ENCODE assay signal across 1 cellular context in the genomic region with DNA sequence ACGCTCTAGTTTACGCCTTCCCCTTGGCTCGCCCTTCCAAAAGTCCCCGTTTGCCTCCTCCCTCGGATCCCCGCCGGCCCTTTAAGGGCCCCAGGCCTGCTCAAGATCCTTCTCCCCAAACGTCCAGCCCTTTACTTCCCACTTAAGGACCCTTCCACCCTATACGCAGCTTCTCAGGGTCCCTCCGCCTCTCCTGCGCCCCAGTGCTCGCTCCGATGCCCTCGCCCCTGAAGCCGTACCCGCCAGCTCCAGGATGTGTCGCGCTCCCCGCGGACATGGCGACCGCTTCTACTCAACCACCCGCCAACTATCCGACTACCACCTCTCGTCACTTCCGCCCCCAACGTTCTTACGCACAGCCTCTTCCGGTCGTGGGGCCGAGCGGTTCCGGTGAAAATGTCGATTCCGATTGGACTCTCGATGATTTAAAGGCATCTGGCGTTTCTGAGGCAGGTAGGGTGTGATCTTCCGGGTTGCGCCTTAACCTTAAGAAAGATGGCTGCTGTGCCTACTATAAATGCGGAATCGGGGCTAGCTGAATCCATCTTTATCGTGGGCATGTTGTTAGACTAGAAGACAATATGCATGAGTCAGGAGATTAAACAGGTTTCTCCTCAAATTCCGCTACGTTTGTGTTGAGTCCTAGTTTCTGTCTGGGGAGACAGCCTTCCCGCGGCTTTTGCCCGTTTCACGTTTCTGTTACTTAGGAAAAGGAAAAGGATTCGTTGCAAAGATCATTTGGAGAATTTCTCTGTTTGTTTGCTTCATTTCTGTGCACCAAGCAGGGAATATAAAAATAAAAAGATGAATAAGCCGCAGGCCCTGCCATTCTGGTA.
A peak's percentile ranks its signal among the peaks of the same experiment; 100 is the strongest.
TF ChIP-seq lines count a peak whose summit lies in the region.

A gene (minus strand): TSS at position 317 of the 836 bp plus-strand sequence. CDS start 40 bp downstream, at position 277.

TF ChIP-seq in HepG2, 621 proteins besides CTCF, POLR2A, EP300 and RAD21 (continued from another document and continues in another):
- TF ChIP-seq, protein P1, sequence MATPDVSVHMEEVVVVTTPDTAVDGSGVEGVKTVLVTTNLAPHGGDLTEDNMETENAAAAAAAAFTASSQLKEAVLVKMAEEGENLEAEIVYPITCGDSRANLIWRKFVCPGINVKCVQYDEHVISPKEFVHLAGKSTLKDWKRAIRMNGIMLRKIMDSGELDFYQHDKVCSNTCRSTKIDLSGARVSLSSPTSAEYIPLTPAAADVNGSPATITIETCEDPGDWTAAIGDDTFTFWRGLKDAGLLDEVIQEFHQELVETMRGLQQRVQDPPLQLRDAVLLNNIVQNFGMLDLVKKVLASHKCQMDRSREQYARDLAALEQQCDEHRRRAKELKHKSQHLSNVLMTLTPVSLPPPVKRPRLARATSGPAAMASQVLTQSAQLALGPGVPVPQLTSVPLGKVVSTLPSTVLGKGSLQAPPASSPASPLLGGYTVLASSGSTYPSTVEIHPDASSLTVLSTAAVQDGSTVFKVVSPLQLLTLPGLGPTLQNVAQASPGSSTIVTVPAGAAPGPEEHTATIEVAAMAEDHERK (CRISPR knock-in tag; IDR thresholded peaks at IDR 0.05; ENCODE audit: low read depth): peak; percentile 96
- TF ChIP-seq RAD51 (IDR thresholded peaks at IDR 0.05; ENCODE audit: borderline replicate concordance): no peak
- TF ChIP-seq HOXA9 (CRISPR knock-in tag; IDR thresholded peaks at IDR 0.05; ENCODE audit: borderline replicate concordance): peak; percentile 100
- peak; percentile 55; the same call in 1 of the 2 replicates for TF ChIP-seq NFKB2 (CRISPR knock-in tag; IDR thresholded peaks at IDR 0.05; ENCODE audit: borderline replicate concordance)
- TF ChIP-seq KDM4B (CRISPR knock-in tag; IDR thresholded peaks at IDR 0.05): no peak; the same call in none of the 2 replicates
- TF ChIP-seq ZNF350 (CRISPR knock-in tag; IDR thresholded peaks at IDR 0.05; ENCODE audit: borderline replicate concordance, low read depth): peak; percentile 52; the same call in 1 of the 2 replicates
- TF ChIP-seq, protein P2, sequence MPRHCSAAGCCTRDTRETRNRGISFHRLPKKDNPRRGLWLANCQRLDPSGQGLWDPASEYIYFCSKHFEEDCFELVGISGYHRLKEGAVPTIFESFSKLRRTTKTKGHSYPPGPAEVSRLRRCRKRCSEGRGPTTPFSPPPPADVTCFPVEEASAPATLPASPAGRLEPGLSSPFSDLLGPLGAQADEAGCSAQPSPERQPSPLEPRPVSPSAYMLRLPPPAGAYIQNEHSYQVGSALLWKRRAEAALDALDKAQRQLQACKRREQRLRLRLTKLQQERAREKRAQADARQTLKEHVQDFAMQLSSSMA (CRISPR knock-in tag; IDR thresholded peaks at IDR 0.05): 0 out of 2 replicates have a peak, but pooled peaks have one; percentile 68
- no peak for TF ChIP-seq ZNF75D (CRISPR knock-in tag; IDR thresholded peaks at IDR 0.05; ENCODE audit: borderline replicate concordance)
- TF ChIP-seq HES4 (CRISPR knock-in tag; IDR thresholded peaks at IDR 0.05; ENCODE audit: borderline replicate concordance): 0 out of 2 replicates have a peak, but pooled peaks have one; percentile 25
- TF ChIP-seq ZNF232 (CRISPR knock-in tag; IDR thresholded peaks at IDR 0.05; ENCODE audit: borderline replicate concordance): peak; percentile 40; the same call in 1 of the 2 replicates
- no peak for TF ChIP-seq ZNF263 (CRISPR knock-in tag; IDR thresholded peaks at IDR 0.05)
- no peak for TF ChIP-seq DNMT1 (CRISPR knock-in tag; IDR thresholded peaks at IDR 0.05)
- no peak for TF ChIP-seq ZKSCAN1 (IDR thresholded peaks at IDR 0.05; ENCODE audit: low read length)
- TF ChIP-seq MXD4 (CRISPR knock-in tag; IDR thresholded peaks at IDR 0.05): peak; percentile 40; the same call in 1 of the 2 replicates
- peak; percentile 61 for TF ChIP-seq NFRKB (IDR thresholded peaks at IDR 0.05)
- TF ChIP-seq ZBTB20 (CRISPR knock-in tag; IDR thresholded peaks at IDR 0.05; ENCODE audit: borderline replicate concordance, low read depth): no peak
- no peak for TF ChIP-seq ZBTB8A (CRISPR knock-in tag; IDR thresholded peaks at IDR 0.05; ENCODE audit: borderline replicate concordance, low read depth)
- no peak for TF ChIP-seq MBD4 (IDR thresholded peaks at IDR 0.05; ENCODE audit: borderline replicate concordance, low read length)
- TF ChIP-seq ZNF563 (CRISPR knock-in tag; IDR thresholded peaks at IDR 0.05): peak; percentile 75; the same call in 1 of the 2 replicates
- TF ChIP-seq, protein P3, sequence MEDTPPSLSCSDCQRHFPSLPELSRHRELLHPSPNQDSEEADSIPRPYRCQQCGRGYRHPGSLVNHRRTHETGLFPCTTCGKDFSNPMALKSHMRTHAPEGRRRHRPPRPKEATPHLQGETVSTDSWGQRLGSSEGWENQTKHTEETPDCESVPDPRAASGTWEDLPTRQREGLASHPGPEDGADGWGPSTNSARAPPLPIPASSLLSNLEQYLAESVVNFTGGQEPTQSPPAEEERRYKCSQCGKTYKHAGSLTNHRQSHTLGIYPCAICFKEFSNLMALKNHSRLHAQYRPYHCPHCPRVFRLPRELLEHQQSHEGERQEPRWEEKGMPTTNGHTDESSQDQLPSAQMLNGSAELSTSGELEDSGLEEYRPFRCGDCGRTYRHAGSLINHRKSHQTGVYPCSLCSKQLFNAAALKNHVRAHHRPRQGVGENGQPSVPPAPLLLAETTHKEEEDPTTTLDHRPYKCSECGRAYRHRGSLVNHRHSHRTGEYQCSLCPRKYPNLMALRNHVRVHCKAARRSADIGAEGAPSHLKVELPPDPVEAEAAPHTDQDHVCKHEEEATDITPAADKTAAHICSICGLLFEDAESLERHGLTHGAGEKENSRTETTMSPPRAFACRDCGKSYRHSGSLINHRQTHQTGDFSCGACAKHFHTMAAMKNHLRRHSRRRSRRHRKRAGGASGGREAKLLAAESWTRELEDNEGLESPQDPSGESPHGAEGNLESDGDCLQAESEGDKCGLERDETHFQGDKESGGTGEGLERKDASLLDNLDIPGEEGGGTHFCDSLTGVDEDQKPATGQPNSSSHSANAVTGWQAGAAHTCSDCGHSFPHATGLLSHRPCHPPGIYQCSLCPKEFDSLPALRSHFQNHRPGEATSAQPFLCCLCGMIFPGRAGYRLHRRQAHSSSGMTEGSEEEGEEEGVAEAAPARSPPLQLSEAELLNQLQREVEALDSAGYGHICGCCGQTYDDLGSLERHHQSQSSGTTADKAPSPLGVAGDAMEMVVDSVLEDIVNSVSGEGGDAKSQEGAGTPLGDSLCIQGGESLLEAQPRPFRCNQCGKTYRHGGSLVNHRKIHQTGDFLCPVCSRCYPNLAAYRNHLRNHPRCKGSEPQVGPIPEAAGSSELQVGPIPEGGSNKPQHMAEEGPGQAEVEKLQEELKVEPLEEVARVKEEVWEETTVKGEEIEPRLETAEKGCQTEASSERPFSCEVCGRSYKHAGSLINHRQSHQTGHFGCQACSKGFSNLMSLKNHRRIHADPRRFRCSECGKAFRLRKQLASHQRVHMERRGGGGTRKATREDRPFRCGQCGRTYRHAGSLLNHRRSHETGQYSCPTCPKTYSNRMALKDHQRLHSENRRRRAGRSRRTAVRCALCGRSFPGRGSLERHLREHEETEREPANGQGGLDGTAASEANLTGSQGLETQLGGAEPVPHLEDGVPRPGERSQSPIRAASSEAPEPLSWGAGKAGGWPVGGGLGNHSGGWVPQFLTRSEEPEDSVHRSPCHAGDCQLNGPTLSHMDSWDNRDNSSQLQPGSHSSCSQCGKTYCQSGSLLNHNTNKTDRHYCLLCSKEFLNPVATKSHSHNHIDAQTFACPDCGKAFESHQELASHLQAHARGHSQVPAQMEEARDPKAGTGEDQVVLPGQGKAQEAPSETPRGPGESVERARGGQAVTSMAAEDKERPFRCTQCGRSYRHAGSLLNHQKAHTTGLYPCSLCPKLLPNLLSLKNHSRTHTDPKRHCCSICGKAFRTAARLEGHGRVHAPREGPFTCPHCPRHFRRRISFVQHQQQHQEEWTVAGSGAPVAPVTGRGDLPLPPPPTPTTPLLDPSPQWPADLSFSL (CRISPR knock-in tag; IDR thresholded peaks at IDR 0.05): no peak
- TF ChIP-seq ZNF121 (CRISPR knock-in tag; IDR thresholded peaks at IDR 0.05): no peak
- TF ChIP-seq GABPA (IDR thresholded peaks at IDR 0.05; ENCODE audit: low read depth, low read length): peak; percentile 97
- TF ChIP-seq GABPA (CRISPR knock-in tag; IDR thresholded peaks at IDR 0.05; ENCODE audit: low read depth): peak; percentile 100
- peak; percentile 71 for TF ChIP-seq HCFC1 (IDR thresholded peaks at IDR 0.05; ENCODE audit: low read depth, low read length)
- TF ChIP-seq, protein P4, sequence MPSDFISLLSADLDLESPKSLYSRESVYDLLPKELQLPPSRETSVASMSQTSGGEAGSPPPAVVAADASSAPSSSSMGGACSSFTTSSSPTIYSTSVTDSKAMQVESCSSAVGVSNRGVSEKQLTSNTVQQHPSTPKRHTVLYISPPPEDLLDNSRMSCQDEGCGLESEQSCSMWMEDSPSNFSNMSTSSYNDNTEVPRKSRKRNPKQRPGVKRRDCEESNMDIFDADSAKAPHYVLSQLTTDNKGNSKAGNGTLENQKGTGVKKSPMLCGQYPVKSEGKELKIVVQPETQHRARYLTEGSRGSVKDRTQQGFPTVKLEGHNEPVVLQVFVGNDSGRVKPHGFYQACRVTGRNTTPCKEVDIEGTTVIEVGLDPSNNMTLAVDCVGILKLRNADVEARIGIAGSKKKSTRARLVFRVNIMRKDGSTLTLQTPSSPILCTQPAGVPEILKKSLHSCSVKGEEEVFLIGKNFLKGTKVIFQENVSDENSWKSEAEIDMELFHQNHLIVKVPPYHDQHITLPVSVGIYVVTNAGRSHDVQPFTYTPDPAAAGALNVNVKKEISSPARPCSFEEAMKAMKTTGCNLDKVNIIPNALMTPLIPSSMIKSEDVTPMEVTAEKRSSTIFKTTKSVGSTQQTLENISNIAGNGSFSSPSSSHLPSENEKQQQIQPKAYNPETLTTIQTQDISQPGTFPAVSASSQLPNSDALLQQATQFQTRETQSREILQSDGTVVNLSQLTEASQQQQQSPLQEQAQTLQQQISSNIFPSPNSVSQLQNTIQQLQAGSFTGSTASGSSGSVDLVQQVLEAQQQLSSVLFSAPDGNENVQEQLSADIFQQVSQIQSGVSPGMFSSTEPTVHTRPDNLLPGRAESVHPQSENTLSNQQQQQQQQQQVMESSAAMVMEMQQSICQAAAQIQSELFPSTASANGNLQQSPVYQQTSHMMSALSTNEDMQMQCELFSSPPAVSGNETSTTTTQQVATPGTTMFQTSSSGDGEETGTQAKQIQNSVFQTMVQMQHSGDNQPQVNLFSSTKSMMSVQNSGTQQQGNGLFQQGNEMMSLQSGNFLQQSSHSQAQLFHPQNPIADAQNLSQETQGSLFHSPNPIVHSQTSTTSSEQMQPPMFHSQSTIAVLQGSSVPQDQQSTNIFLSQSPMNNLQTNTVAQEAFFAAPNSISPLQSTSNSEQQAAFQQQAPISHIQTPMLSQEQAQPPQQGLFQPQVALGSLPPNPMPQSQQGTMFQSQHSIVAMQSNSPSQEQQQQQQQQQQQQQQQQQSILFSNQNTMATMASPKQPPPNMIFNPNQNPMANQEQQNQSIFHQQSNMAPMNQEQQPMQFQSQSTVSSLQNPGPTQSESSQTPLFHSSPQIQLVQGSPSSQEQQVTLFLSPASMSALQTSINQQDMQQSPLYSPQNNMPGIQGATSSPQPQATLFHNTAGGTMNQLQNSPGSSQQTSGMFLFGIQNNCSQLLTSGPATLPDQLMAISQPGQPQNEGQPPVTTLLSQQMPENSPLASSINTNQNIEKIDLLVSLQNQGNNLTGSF (CRISPR knock-in tag; IDR thresholded peaks at IDR 0.05): 0 out of 2 replicates have a peak, but pooled peaks have one; percentile 56
- no peak for TF ChIP-seq ZFP82 (CRISPR knock-in tag; IDR thresholded peaks at IDR 0.05; ENCODE audit: borderline replicate concordance)
- TF ChIP-seq, protein P5, sequence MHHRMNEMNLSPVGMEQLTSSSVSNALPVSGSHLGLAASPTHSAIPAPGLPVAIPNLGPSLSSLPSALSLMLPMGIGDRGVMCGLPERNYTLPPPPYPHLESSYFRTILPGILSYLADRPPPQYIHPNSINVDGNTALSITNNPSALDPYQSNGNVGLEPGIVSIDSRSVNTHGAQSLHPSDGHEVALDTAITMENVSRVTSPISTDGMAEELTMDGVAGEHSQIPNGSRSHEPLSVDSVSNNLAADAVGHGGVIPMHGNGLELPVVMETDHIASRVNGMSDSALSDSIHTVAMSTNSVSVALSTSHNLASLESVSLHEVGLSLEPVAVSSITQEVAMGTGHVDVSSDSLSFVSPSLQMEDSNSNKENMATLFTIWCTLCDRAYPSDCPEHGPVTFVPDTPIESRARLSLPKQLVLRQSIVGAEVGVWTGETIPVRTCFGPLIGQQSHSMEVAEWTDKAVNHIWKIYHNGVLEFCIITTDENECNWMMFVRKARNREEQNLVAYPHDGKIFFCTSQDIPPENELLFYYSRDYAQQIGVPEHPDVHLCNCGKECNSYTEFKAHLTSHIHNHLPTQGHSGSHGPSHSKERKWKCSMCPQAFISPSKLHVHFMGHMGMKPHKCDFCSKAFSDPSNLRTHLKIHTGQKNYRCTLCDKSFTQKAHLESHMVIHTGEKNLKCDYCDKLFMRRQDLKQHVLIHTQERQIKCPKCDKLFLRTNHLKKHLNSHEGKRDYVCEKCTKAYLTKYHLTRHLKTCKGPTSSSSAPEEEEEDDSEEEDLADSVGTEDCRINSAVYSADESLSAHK (CRISPR knock-in tag; IDR thresholded peaks at IDR 0.05; ENCODE audit: borderline replicate concordance): no peak; the same call in 1 of the 2 replicates
- TF ChIP-seq ZFP36L1 (CRISPR knock-in tag; IDR thresholded peaks at IDR 0.05): 0 out of 2 replicates have a peak, but pooled peaks have one; percentile 54
- no peak for TF ChIP-seq ZNF326 (CRISPR knock-in tag; IDR thresholded peaks at IDR 0.05; ENCODE audit: borderline replicate concordance)
- no peak for TF ChIP-seq ZNF460 (CRISPR knock-in tag; IDR thresholded peaks at IDR 0.05; ENCODE audit: borderline replicate concordance)
- TF ChIP-seq KLF13 (CRISPR knock-in tag; IDR thresholded peaks at IDR 0.05): no peak
- no peak for TF ChIP-seq SATB2 (CRISPR knock-in tag; IDR thresholded peaks at IDR 0.05)
- no peak for TF ChIP-seq ZNF282 (IDR thresholded peaks at IDR 0.05; ENCODE audit: partially characterized antibody)
- no peak; the same call in 1 of the 2 replicates for TF ChIP-seq ISL2 (CRISPR knock-in tag; IDR thresholded peaks at IDR 0.05)
- TF ChIP-seq SNAPC2 (CRISPR knock-in tag; IDR thresholded peaks at IDR 0.05): peak; percentile 68; the same call in 1 of the 2 replicates
- no peak for TF ChIP-seq NAIF1 (CRISPR knock-in tag; IDR thresholded peaks at IDR 0.05; ENCODE audit: borderline replicate concordance)
- peak; percentile 83 for TF ChIP-seq PHF5A (CRISPR knock-in tag; IDR thresholded peaks at IDR 0.05; ENCODE audit: low read depth, unreplicated experiment)
